ENCODE assay signal across 18 cellular contexts in genomic region chr11:35200811-35201341, GRCh38.
DNase-seq lines count a peak whose midpoint lies in the region; ATAC-seq, FAIRE-seq and TF ChIP-seq lines count a peak whose summit lies in the region.
"Had no signal": no experiment of that assay in that cellular context is flagged by ENCODE, and none has a peak within 500 bp of the region (broad histone marks: within the 10 kb centered on the region; RNA-seq: fewer than 3 reads in every experiment).

No MANE protein-coding gene starts in this region.

- H4K20me1 ChIP-seq in OCI-LY3 (ENCODE audit: insufficient read depth, low read length) (peaks cover 95% of the 10 kb centered on the region), GM12878 (ENCODE audit: control insufficient read depth, insufficient read depth) (no peaks in the 10 kb centered on the region)
- H4K20me1 ChIP-seq: BLaER1 had no signal

- no peak for TF ChIP-seq RAD21 in GM12878 (IDR thresholded peaks at IDR 0.05; ENCODE audit: insufficient read depth, low read depth, low read length)

- FAIRE-seq in GM12878 (lab: Jason Lieb, UNC) = no peak
- FAIRE-seq: A204.1, H1 had no signal

- POLR2A ChIA-PET in GM12878 (lab: Charles Lee) = no interaction called here

- no peak overlapping the region for H3K4me3 ChIP-seq in OCI-LY3 (ENCODE audit: low read length)
- no peak overlapping the region for H3K4me3 ChIP-seq in GM12878
- H3K4me3 ChIP-seq: BLaER1, SJSA1 had no signal

- H3K27ac ChIP-seq in OCI-LY3 (ENCODE audit: low read length) (peak overlapping the region; percentile 10; the same call in 1 of the 2 replicates), GM12878 (ENCODE audit: control insufficient read depth, insufficient read depth) (no peak overlapping the region)
- H3K27ac ChIP-seq: BLaER1, SJSA1 had no signal

- H3K36me3 ChIP-seq in OCI-LY3 (replicated peaks; ENCODE audit: low read depth, low read length) (peaks cover 97% of the 10 kb centered on the region), GM12878 (ENCODE audit: control insufficient read depth in 2 of 2, insufficient read depth in 2 of 2, low read length in 1 of 2) (peaks cover 2 to 12% of the 10 kb centered on the region in 2 experiments)

- TF ChIP-seq CTCF in OCI-LY3 (IDR thresholded peaks at IDR 0.05; ENCODE audit: low read depth, low read length) (no peak), GM12878 (IDR thresholded peaks at IDR 0.05 in 2 of 3, conservative IDR thresholded peaks at IDR 0.05 in 1 of 3; ENCODE audit: control insufficient read depth in 2 of 3, extremely low read depth in 1 of 3, insufficient read depth in 1 of 3, low read depth in 3 of 3, low read length in 3 of 3) (no peak), GM13976 (IDR thresholded peaks at IDR 0.05; ENCODE audit: borderline replicate concordance, control extremely low read depth, extremely low read depth, insufficient read depth, missing control alignments) (no peak)

- H3K9me3 ChIP-seq in OCI-LY3 (ENCODE audit: insufficient read depth, low read length) = no peaks in the 10 kb centered on the region
- no peaks in the 10 kb centered on the region for H3K9me3 ChIP-seq in GM12878 (replicated peaks; ENCODE audit: control insufficient read depth, insufficient read depth, low read length)
- H3K9me3 ChIP-seq: SJSA1 had no signal

- in situ Hi-C loops in GM12878 (cut with MboI) (no loop called here), GM13976 (cut with MboI; ENCODE audit: low sequenced_read_pairs, unreplicated experiment) (no loop called here)

- RAD21 ChIA-PET in GM12878 (lab: Charles Lee; ENCODE audit: unreplicated experiment) = no interaction called here

- intact Hi-C loops in GM12878 (cut with micrococcal nuclease; ENCODE audit: unreplicated experiment) = no loop called here

- H3K4me1 ChIP-seq in OCI-LY3 (ENCODE audit: low read length) (peaks cover 49% of the 10 kb centered on the region), GM12878 (ENCODE audit: control insufficient read depth, insufficient read depth, low read length) (no peaks in the 10 kb centered on the region)
- H3K4me1 ChIP-seq: BLaER1, SJSA1 had no signal

- CTCF ChIA-PET in GM12878 (lab: Yijun Ruan, JAX) = interaction anchor here (0.9 to 1.1 kb wide), 3 partner anchors 18 to 104 kb away, joined by 3 read pairs; no protein-coding TSS in a partner anchor

- WGBS in GM12878 (ENCODE audit: insufficient coverage, insufficient replicate concordance, low lambda C conversion rate, missing lambda C conversion rate) = 53% methylated on average over 7 of the region's 7 CpGs

- peak overlapping the region; percentile 64 for H3K27ac Mint-ChIP-seq in activated T-cell treated with anti-CD3 and anti-CD28 coated beads, Interleukin-2, amount 50 U/mL, for 24 hours

- no peaks in the 10 kb centered on the region for H3K27me3 Mint-ChIP-seq in activated T-cell treated with anti-CD3 and anti-CD28 coated beads, Interleukin-2, amount 50 U/mL, for 24 hours

- H3K36me3 Mint-ChIP-seq in activated T-cell treated with anti-CD3 and anti-CD28 coated beads, Interleukin-2, amount 50 U/mL, for 24 hours (ENCODE audit: low read depth) = peaks cover 100% of the 10 kb centered on the region

- TF ChIP-seq POLR2A in GM12878 (IDR thresholded peaks at IDR 0.05; ENCODE audit: low read depth, low read length) = no peak

- no peak overlapping the region for H3K4me3 Mint-ChIP-seq in activated T-cell treated with anti-CD3 and anti-CD28 coated beads, Interleukin-2, amount 50 U/mL, for 24 hours

- H3K4me1 Mint-ChIP-seq in activated T-cell treated with anti-CD3 and anti-CD28 coated beads, Interleukin-2, amount 50 U/mL, for 24 hours (ENCODE audit: low read depth) = peaks cover 83% of the 10 kb centered on the region

- no peak for DNase-seq in activated T-cell treated with anti-CD3 and anti-CD28 coated beads, Interleukin-2, amount 50 U/mL, for 24 hours
- no peak for DNase-seq in activated T-cell treated with anti-CD3 and anti-CD28 coated beads, Interleukin-2, amount 50 U/mL, for 1 hour
- DNase-seq in GM12878 (ENCODE audit: low read depth, low spot score) (no peak), SHP77 (lab: John Stamatoyannopoulos, UW) (no peak), GM13976 (ENCODE audit: low spot score) (no peak)
- DNase-seq in stimulated activated naive CD8-positive, alpha-beta T cell treated with anti-CD3 and anti-CD28 coated beads, Interleukin-15, Interleukin-2, amounts not matched to agents 100 U/mL and 50 U/mL, for 24 hours = no peak
- DNase-seq: DMS153, KBM-7, NCI-H146, NCI-H2081, NCI-H748 treated with DMSO at 0.1 percent for 48 hours, PC-3 had no signal

- no peak overlapping the region for H2AFZ ChIP-seq in OCI-LY3 (ENCODE audit: low read depth, low read length)
- no peak overlapping the region for H2AFZ ChIP-seq in GM12878 (ENCODE audit: control insufficient read depth, low read depth, low read length)

- BruUV-seq in GM12878 (replicated peaks; lab: Mats Ljungman, UMichigan) = no TSS peak

- no peak for TF ChIP-seq EP300 in GM12878 (IDR thresholded peaks at IDR 0.05; ENCODE audit: borderline replicate concordance in 1 of 2, control insufficient read depth in 1 of 2, low read depth in 2 of 2, low read length in 2 of 2)

- ATAC-seq in GM12878 (no peak), GM21381 (IDR thresholded peaks at IDR 0.05; ENCODE audit: unreplicated experiment) (no peak)
- ATAC-seq in stimulated activated naive CD8-positive, alpha-beta T cell treated with anti-CD3 and anti-CD28 coated beads, Interleukin-15, Interleukin-2, amounts not matched to agents 100 U/mL and 50 U/mL, for 24 hours = peak; percentile 69
- ATAC-seq: PC-3 had no signal

- peaks cover 4% of the 10 kb centered on the region for H3K9me3 Mint-ChIP-seq in activated T-cell treated with anti-CD3 and anti-CD28 coated beads, Interleukin-2, amount 50 U/mL, for 24 hours

- H3K9ac ChIP-seq in OCI-LY3 (ENCODE audit: low read length) (no peak overlapping the region), GM12878 (ENCODE audit: control insufficient read depth, insufficient read depth, low read length) (no peak overlapping the region)
- H3K9ac ChIP-seq: BLaER1 had no signal

- peaks cover 99% of the 10 kb centered on the region for H3K79me2 ChIP-seq in OCI-LY3 (ENCODE audit: low read length)
- H3K79me2 ChIP-seq in GM12878 (ENCODE audit: control insufficient read depth, insufficient read depth, low read length) = no peaks in the 10 kb centered on the region

- H3K4me2 ChIP-seq in OCI-LY3 (ENCODE audit: low read length) (no peak overlapping the region), GM12878 (ENCODE audit: control insufficient read depth, insufficient read depth) (no peak overlapping the region)
- H3K4me2 ChIP-seq: BLaER1 had no signal

- no peaks in the 10 kb centered on the region for H3K27me3 ChIP-seq in OCI-LY3 (ENCODE audit: low read depth, low read length)
- H3K27me3 ChIP-seq in GM12878 (replicated peaks in 1 of 2; ENCODE audit: control insufficient read depth in 2 of 2, insufficient read depth in 2 of 2, low read length in 1 of 2) = no peaks in the 10 kb centered on the region
- H3K27me3 ChIP-seq: BLaER1, SJSA1 had no signal

- SMC1A ChIA-PET in GM12878 (lab: Charles Lee; ENCODE audit: uncharacterized antibody, unreplicated experiment) = interaction anchor here (1.5 to 2.3 kb wide), 2 partner anchors 18 to 27 kb away, joined by 3 to 8 read pairs; no protein-coding TSS in a partner anchor

TF ChIP-seq in GM12878, 131 proteins besides CTCF, POLR2A, EP300 and RAD21:
- TF ChIP-seq MYB (IDR thresholded peaks at IDR 0.05; ENCODE audit: borderline replicate concordance, low read depth, low read length) = no peak
- TF ChIP-seq BRCA1 (IDR thresholded peaks at IDR 0.05; ENCODE audit: low read depth, low read length) = no peak
- TF ChIP-seq RUNX3 (IDR thresholded peaks at IDR 0.05; ENCODE audit: low read length) = peak; percentile 42; the same call in 1 of the 2 replicates
